Comparison of ENCODE assay signal across 10 cellular contexts in genomic region chr7:37901890-37902524, GRCh38. TPM values are rescaled to one million over a fixed set of nuclear protein-coding genes. Genes with fewer than 3 reads are reported as not detected.
DNase-seq lines count a peak whose midpoint lies in the region; ATAC-seq and TF ChIP-seq lines count a peak whose summit lies in the region.
"Had no signal": no experiment of that assay in that cellular context is flagged by ENCODE, and none has a peak within 500 bp of the region (broad histone marks: within the 10 kb centered on the region; RNA-seq: fewer than 3 reads in every experiment).

No MANE protein-coding gene starts in this region.

- 96 to 98% methylated on average over 2 of the region's 2 CpGs for WGBS in heart right ventricle, 2 donors
- WGBS in aorta, 2 donors, result 95 to 98% methylated on average over 2 of the region's 2 CpGs
- 94 to 97% methylated on average over 2 of the region's 2 CpGs for WGBS in sigmoid colon, 2 donors

- H3K4me1 ChIP-seq in heart right ventricle (peaks cover 0 to 17% (median 7%) of the 10 kb centered on the region in 9 donors), right atrium auricular region (peaks cover 0 to 13% of the 10 kb centered on the region in 2 donors), aorta (ENCODE audit: control insufficient read depth in 1 of 2, insufficient read depth in 2 of 2, low read length in 2 of 2) (no peaks in the 10 kb centered on the region), sigmoid colon (peaks cover 0 to 22% (median 18%) of the 10 kb centered on the region in 4 donors)

- H3K9me3 ChIP-seq in heart right ventricle, result no peaks in the 10 kb centered on the region
- H3K9me3 ChIP-seq in right atrium auricular region, result no peaks in the 10 kb centered on the region
- no peaks in the 10 kb centered on the region for H3K9me3 ChIP-seq in aorta (ENCODE audit: control insufficient read depth, low read length)
- no peaks in the 10 kb centered on the region for H3K9me3 ChIP-seq in sigmoid colon

- H3K36me3 ChIP-seq in heart right ventricle, result no peaks in the 10 kb centered on the region
- no peaks in the 10 kb centered on the region for H3K36me3 ChIP-seq in right atrium auricular region
- H3K36me3 ChIP-seq in aorta (ENCODE audit: control insufficient read depth in 1 of 2, insufficient read depth in 2 of 2, low read length in 1 of 2), result no peaks in the 10 kb centered on the region
- no peaks in the 10 kb centered on the region for H3K36me3 ChIP-seq in sigmoid colon

- intact Hi-C loops in heart right ventricle (cut with DNase I), result loop anchor here in 9 of 10 donors (2.0 to 10.0 kb wide), 6 partner anchors 203 to 473 kb away; no protein-coding TSS in a partner anchor
- intact Hi-C loops in aorta (cut with DNase I), result loop anchor here (2.0 to 5.0 kb wide), 4 partner anchors 205 to 320 kb away; no protein-coding TSS in a partner anchor
- intact Hi-C loops in sigmoid colon (cut with DNase I), result loop anchor here (5.0 kb wide), 2 partner anchors 205 to 320 kb away; no protein-coding TSS in a partner anchor

- H3K4me3 ChIP-seq in heart right ventricle (no peak overlapping the region), right atrium auricular region (no peak overlapping the region), astrocyte of the spinal cord (ENCODE audit: low read depth, low read length) (no peak overlapping the region), aorta (ENCODE audit: low read length in 2 of 2) (no peak overlapping the region), sigmoid colon (no peak overlapping the region)

- no peak for TF ChIP-seq POLR2A in sigmoid colon (IDR thresholded peaks at IDR 0.05)

- peak in 5 of 8 donors; percentile 26 to 35 (median 31) for ATAC-seq in heart right ventricle
- ATAC-seq in aorta (ENCODE audit: low FRiP score), result peak; percentile 61
- ATAC-seq in HG03342 (IDR thresholded peaks at IDR 0.05; ENCODE audit: unreplicated experiment), result no peak

- no peak for TF ChIP-seq EP300 in sigmoid colon (IDR thresholded peaks at IDR 0.05)

- DNase-seq in heart right ventricle, result no peak
- DNase-seq in right atrium auricular region (ENCODE audit: low spot score), result no peak
- DNase-seq in astrocyte of the spinal cord (ENCODE audit: low read depth, low spot score), result peak; percentile 74
- peak; percentile 46 for DNase-seq in kidney glomerular epithelial cell (lab: John Stamatoyannopoulos, UW)
- no peak for DNase-seq in aorta
- no peak for DNase-seq in NCI-H82 treated with DMSO at 0.1 percent for 48 hours (lab: John Stamatoyannopoulos, UW; ENCODE audit: unreplicated experiment)
- no peak for DNase-seq in sigmoid colon
- DNase-seq: activated T-cell treated with anti-CD3 and anti-CD28 coated beads for 4 hours; central memory CD4-positive, alpha-beta T cell had no signal

- H3K27me3 ChIP-seq in heart right ventricle (no peaks in the 10 kb centered on the region), right atrium auricular region (no peaks in the 10 kb centered on the region), aorta (ENCODE audit: control insufficient read depth in 1 of 2, insufficient read depth in 2 of 2, low read length in 1 of 2) (no peaks in the 10 kb centered on the region), sigmoid colon (no peaks in the 10 kb centered on the region)

- peak overlapping the region in 1 of 10 donors; percentile 37 for H3K27ac ChIP-seq in heart right ventricle
- H3K27ac ChIP-seq in right atrium auricular region, result no peak overlapping the region
- no peak overlapping the region for H3K27ac ChIP-seq in aorta (ENCODE audit: low read depth in 1 of 2, low read length in 2 of 2)
- peak overlapping the region in 1 of 4 donors; percentile 13 for H3K27ac ChIP-seq in sigmoid colon

- in situ Hi-C loops in astrocyte of the spinal cord (cut with HindIII; ENCODE audit: low sequenced_read_pairs), result loop anchor here (25.0 kb wide), 1 partner anchor 310 kb away; no protein-coding TSS in a partner anchor

- TF ChIP-seq CTCF in heart right ventricle (IDR thresholded peaks at IDR 0.05) (no peak), right atrium auricular region (IDR thresholded peaks at IDR 0.05) (no peak), astrocyte of the spinal cord (IDR thresholded peaks at IDR 0.05; ENCODE audit: low read depth, low read length) (no peak), sigmoid colon (IDR thresholded peaks at IDR 0.05) (no peak)

RNA-seq across cellular contexts. Expression of gene SFRP4, which starts 14.6 kb away (rescaled TPM):
- 1 to 10 TPM in 8 of 10 donors, under 1 TPM in 2; 0.23 to 9.9 (median 3.4) TPM for total RNA-seq in heart right ventricle
- polyA plus RNA-seq in heart right ventricle, result under 1 TPM; 0.20 to 0.22 TPM
- 10 to 100 TPM in 1 of 2 donors, 1 to 10 TPM in 1; 5.0 to 11.9 TPM for total RNA-seq in right atrium auricular region
- 100 to 1,000 TPM in 1 of 2 donors, 10 to 100 TPM in 1; 98.6 to 302 TPM for total RNA-seq in aorta
- 10 to 100 TPM; 15.9 to 21.6 TPM for polyA plus RNA-seq in aorta
- total RNA-seq in sigmoid colon, result 10 to 100 TPM in 1 of 4 donors, 1 to 10 TPM in 3; 1.2 to 10.2 (median 2.3) TPM
- under 1 TPM; 0.23 to 0.60 (median 0.28) TPM for polyA plus RNA-seq in sigmoid colon

RNA-seq across cellular contexts. Expression of gene EPDR1, which starts 18.4 kb away (rescaled TPM):
- total RNA-seq in heart right ventricle, result 10 to 100 TPM; 33.9 to 75.0 (median 59.3) TPM
- polyA plus RNA-seq in heart right ventricle, result 10 to 100 TPM in 1 of 2 donors, 1 to 10 TPM in 1; 7.8 to 10.2 TPM
- total RNA-seq in right atrium auricular region, result 10 to 100 TPM in 1 of 2 donors, 1 to 10 TPM in 1; 9.9 to 36.3 TPM
- 10 to 100 TPM; 35.6 to 39.0 TPM for total RNA-seq in aorta
- polyA plus RNA-seq in aorta, result 10 to 100 TPM; 31.3 to 44.0 TPM
- total RNA-seq in sigmoid colon, result 10 to 100 TPM in 3 of 4 donors, 1 to 10 TPM in 1; 9.2 to 20.9 (median 13.9) TPM
- 1 to 10 TPM; 4.2 to 5.8 (median 5.5) TPM for polyA plus RNA-seq in sigmoid colon

RNA-seq across cellular contexts. Expression of gene NME8, which starts 53.6 kb away (rescaled TPM):
- total RNA-seq in heart right ventricle (under 1 TPM in 2 of 10 donors, not detected in 8; 0.15 to 0.19 TPM), right atrium auricular region (not detected), aorta (1 to 10 TPM; 1.2 to 2.0 TPM), sigmoid colon (under 1 TPM in 1 of 4 donors, not detected in 3; 0.36 TPM)
- polyA plus RNA-seq in heart right ventricle (not detected), aorta (1 to 10 TPM in 1 of 2 donors, not detected in 1; 4.9 TPM), sigmoid colon (not detected)

Comparison
In these comparisons a context has a peak if more than half of its experiments do, and no peak if none do; other contexts are left out.
1. DNase-seq: peak in astrocyte of the spinal cord (single experiment) and kidney glomerular epithelial cell (single experiment); none in heart right ventricle (0 of 2), right atrium auricular region (single experiment), aorta (0 of 2), NCI-H82 treated with DMSO at 0.1 percent for 48 hours (single experiment) and sigmoid colon (single experiment).
2. RNA of gene SFRP4, which starts 14.6 kb away (total RNA-seq): 98.6 to 302 TPM in aorta; 5.0 to 11.9 TPM in right atrium auricular region, 0.23 to 9.9 TPM in heart right ventricle and 1.2 to 10.2 TPM in sigmoid colon; every median in the first group is over 4 times any median in the second.